ENCODE assay signal across 25 cellular contexts in genomic region chr16:25488435-25488834, GRCh38.
"Had no signal": no experiment of that assay in that cellular context is flagged by ENCODE, and none has a peak within 500 bp of the region (broad histone marks: within the 10 kb centered on the region; RNA-seq: fewer than 3 reads in every experiment).

No MANE protein-coding gene starts in this region.

- H3K4me1 ChIP-seq: psoas muscle, right lobe of liver, sigmoid colon, suprapubic skin, testis, tibial artery, transverse colon, upper lobe of right lung, uterus had no signal

- H3K79me2 ChIP-seq: parathyroid adenoma had no signal

- H3K27ac ChIP-seq: ovary, parathyroid adenoma, psoas muscle, right lobe of liver, sigmoid colon, suprapubic skin, testis, tibial artery, transverse colon, upper lobe of right lung, uterus had no signal

- H3K9me3 ChIP-seq: ovary, right lobe of liver, testis, transverse colon, upper lobe of right lung, uterus had no signal

- FAIRE-seq: small intestine had no signal

- H2AFZ ChIP-seq: parathyroid adenoma had no signal

- H3K36me3 ChIP-seq: ovary, right lobe of liver, sigmoid colon, suprapubic skin, tibial artery, transverse colon, upper lobe of right lung, uterus had no signal

- DNase-seq: naive thymus-derived CD4-positive, alpha-beta T cell; natural killer cell; occipital lobe; ovary; psoas muscle; right lobe of liver; sigmoid colon; small intestine; stimulated activated CD4-positive, alpha-beta T cell treated with anti-CD3 and anti-CD28 coated beads, Interleukin-15, amount 100 ng/mL, for 24 hours; stimulated activated CD4-positive, alpha-beta T cell treated with anti-CD3 and anti-CD28 coated beads, Interleukin-2, amount 100 ng/mL, for 24 hours; stimulated activated CD4-positive, alpha-beta T cell treated with anti-CD3 and anti-CD28 coated beads, Interleukin-2, amount 100 ng/mL, for 48 hours; stimulated activated CD4-positive, alpha-beta T cell treated with anti-CD3 and anti-CD28 coated beads, Interleukin-4, amount 100 ng/mL, for 24 hours; stimulated activated naive CD4-positive, alpha-beta T cell; stimulated activated naive CD8-positive, alpha-beta T cell treated with anti-CD3 and anti-CD28 coated beads, Interleukin-15, amount 100 ng/mL, for 72 hours; stimulated activated naive CD8-positive, alpha-beta T cell treated with anti-CD3 and anti-CD28 coated beads, Interleukin-15, Interleukin-2, amounts not matched to agents 100 U/mL and 50 U/mL, for 24 hours; substantia nigra; testis; tibial artery; transverse colon; upper lobe of right lung; uterus had no signal

- ATAC-seq: naive thymus-derived CD4-positive, alpha-beta T cell; psoas muscle; right cardiac atrium; stimulated activated memory B cell treated with anti-CD40 and anti-IgM and Interleukin-4, amounts not matched to agents 10 μg/mL and 1 μg/mL and 100 μg/mL, for 72 hours; stimulated activated naive CD8-positive, alpha-beta T cell treated with anti-CD3 and anti-CD28 coated beads, Interleukin-15, amount 100 ng/mL, for 72 hours; stimulated activated naive CD8-positive, alpha-beta T cell treated with anti-CD3 and anti-CD28 coated beads, Interleukin-15, Interleukin-2, amounts not matched to agents 100 U/mL and 50 U/mL, for 24 hours had no signal

- H3K4me3 ChIP-seq: ovary, psoas muscle, right lobe of liver, sigmoid colon, suprapubic skin, testis, tibial artery, transverse colon, upper lobe of right lung, uterus had no signal

- H3K27me3 ChIP-seq: ovary, right lobe of liver, sigmoid colon, suprapubic skin, testis, tibial artery, transverse colon, upper lobe of right lung, uterus had no signal

- H3K9ac ChIP-seq: parathyroid adenoma had no signal
